In the genomic region with DNA sequence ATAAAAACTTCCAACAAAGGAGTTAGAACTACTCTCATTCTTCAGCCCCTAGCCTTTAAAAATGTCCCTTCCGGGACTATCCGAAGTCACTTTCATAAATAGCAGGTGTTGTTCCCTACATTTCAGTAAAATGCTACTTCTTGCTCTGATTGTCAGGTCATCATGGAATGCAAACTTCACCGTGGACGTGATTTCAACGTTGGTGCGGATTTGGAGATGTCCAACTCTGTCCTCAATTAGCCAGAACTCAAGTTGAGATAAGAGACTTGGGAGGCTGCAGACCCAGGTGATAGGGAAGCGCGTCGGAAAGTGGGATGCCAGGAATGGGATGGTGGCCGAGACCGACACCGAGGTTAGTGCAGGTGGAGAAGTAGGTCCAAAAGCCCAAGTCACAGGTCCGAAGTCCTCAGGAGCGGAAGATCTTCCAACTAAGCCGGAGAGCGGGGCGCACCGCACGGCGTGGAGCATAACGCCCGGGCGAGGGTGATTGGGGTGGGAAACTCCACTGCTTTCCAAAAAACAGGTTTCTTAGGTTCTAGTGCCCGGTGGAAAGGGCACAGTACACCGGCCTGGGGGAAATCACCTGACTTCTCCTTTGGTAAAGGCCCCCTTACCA, we compare ENCODE assay signal across 14 cellular contexts. TPM values are rescaled to one million over a fixed set of nuclear protein-coding genes. Genes with fewer than 3 reads are reported as not detected.
A peak's percentile ranks its signal among the peaks of the same experiment; 100 is the strongest.
DNase-seq lines count a peak whose midpoint lies in the region; ATAC-seq, FAIRE-seq and TF ChIP-seq lines count a peak whose summit lies in the region.
"Had no signal": no experiment of that assay in that cellular context is flagged by ENCODE, and none has a peak within 500 bp of the region (broad histone marks: within the 10 kb centered on the region; RNA-seq: fewer than 3 reads in every experiment).

No MANE protein-coding gene starts in this region.

- H3K9ac ChIP-seq in HepG2 (ENCODE audit: insufficient read depth, low read depth, low read length) (no peak overlapping the region), mesenchymal stem cell (ENCODE audit: low read length) (no peak overlapping the region)

- TF ChIP-seq POLR2A in HepG2 (IDR thresholded peaks at IDR 0.05; ENCODE audit: insufficient read depth in 1 of 2, low read depth in 2 of 2, low read length in 2 of 2) (no peak), right lobe of liver (IDR thresholded peaks at IDR 0.05) (no peak)

- CTCF ChIA-PET in HepG2 (lab: Yijun Ruan, JAX; ENCODE audit: low intra/inter-chr PET ratio, low total read pairs), result no interaction called here

- TF ChIP-seq CTCF in HepG2 (CRISPR knock-in tag; IDR thresholded peaks at IDR 0.05) (no peak), right lobe of liver (IDR thresholded peaks at IDR 0.05) (no peak), GM10266 (IDR thresholded peaks at IDR 0.05; ENCODE audit: control insufficient read depth, insufficient read depth, low read depth, missing control alignments) (no peak)

- no peaks in the 10 kb centered on the region for H4K20me1 ChIP-seq in HepG2 (ENCODE audit: insufficient read depth, low read length)

- TF ChIP-seq RAD21 in HepG2 (CRISPR knock-in tag; IDR thresholded peaks at IDR 0.05), result no peak

- no peak overlapping the region for H3K18ac ChIP-seq in mesenchymal stem cell (ENCODE audit: low read depth in 1 of 2, low read length in 2 of 2)

- peak overlapping the region; percentile 81 for H3K27ac Mint-ChIP-seq in activated naive CD8-positive, alpha-beta T cell treated with anti-CD3 and anti-CD28 coated beads, Interleukin-2, amount 10 ng/mL, durations not matched to agents 7 days and 5 days

- no peak overlapping the region for H3K14ac ChIP-seq in mesenchymal stem cell (ENCODE audit: low read length in 2 of 2)

- peaks cover 31% of the 10 kb centered on the region for H3K4me1 Mint-ChIP-seq in activated naive CD8-positive, alpha-beta T cell treated with anti-CD3 and anti-CD28 coated beads, Interleukin-2, amount 10 ng/mL, durations not matched to agents 7 days and 5 days

- H3K9me3 ChIP-seq in HepG2 (ENCODE audit: low read length) (no peaks in the 10 kb centered on the region), right lobe of liver (no peaks in the 10 kb centered on the region), mesenchymal stem cell (ENCODE audit: control insufficient read depth, low read length) (no peaks in the 10 kb centered on the region)

- BruUV-seq in HepG2 (replicated peaks; lab: Mats Ljungman, UMichigan), result no TSS peak

- peaks cover 0 to 24% of the 10 kb centered on the region in 2 experiments; a peak in 3 of 5 replicates for H3K27me3 ChIP-seq in HepG2 (ENCODE audit: control insufficient read depth in 1 of 2, insufficient read depth in 2 of 2, low read length in 2 of 2)
- peaks cover 7 to 39% of the 10 kb centered on the region in 2 donors for H3K27me3 ChIP-seq in right lobe of liver
- peaks cover 50 to 58% of the 10 kb centered on the region in 2 experiments for H3K27me3 ChIP-seq in mesenchymal stem cell (ENCODE audit: control insufficient read depth in 1 of 2, insufficient read depth in 1 of 2, low read length in 2 of 2)

- H3K23ac ChIP-seq in mesenchymal stem cell (ENCODE audit: low read length in 2 of 2), result no peak overlapping the region

- H3K79me1 ChIP-seq in mesenchymal stem cell (replicated peaks; ENCODE audit: low read length, poor library complexity, severe bottlenecking), result no peaks in the 10 kb centered on the region

- H3K27me3 Mint-ChIP-seq in activated naive CD8-positive, alpha-beta T cell treated with anti-CD3 and anti-CD28 coated beads, Interleukin-2, amount 10 ng/mL, durations not matched to agents 7 days and 5 days, result peaks cover 38% of the 10 kb centered on the region

- H3K4me3 ChIP-seq in HepG2 (replicated peaks in 1 of 3; ENCODE audit: insufficient read depth in 1 of 3, low read depth in 2 of 3, low read length in 3 of 3) (no peak overlapping the region), right lobe of liver (no peak overlapping the region), mesenchymal stem cell (ENCODE audit: insufficient read depth in 1 of 2, low read depth in 1 of 2, low read length in 2 of 2) (no peak overlapping the region)

- no peak overlapping the region for H4K8ac ChIP-seq in mesenchymal stem cell (ENCODE audit: low read length)

- no peaks in the 10 kb centered on the region for H3K9me3 Mint-ChIP-seq in activated naive CD8-positive, alpha-beta T cell treated with anti-CD3 and anti-CD28 coated beads, Interleukin-2, amount 10 ng/mL, durations not matched to agents 7 days and 5 days

- intact Hi-C loops in HepG2 (cut with micrococcal nuclease; ENCODE audit: unreplicated experiment) (no loop called here), right lobe of liver (cut with DNase I) (no loop called here)

- peak overlapping the region; percentile 72 for H3K4me3 Mint-ChIP-seq in activated naive CD8-positive, alpha-beta T cell treated with anti-CD3 and anti-CD28 coated beads, Interleukin-2, amount 10 ng/mL, durations not matched to agents 7 days and 5 days

- H3K4ac ChIP-seq in mesenchymal stem cell (ENCODE audit: low read depth in 1 of 2, low read length in 2 of 2), result no peak overlapping the region

- H3K79me2 ChIP-seq in HepG2 (ENCODE audit: insufficient read depth, low read length), result no peaks in the 10 kb centered on the region

- no peak overlapping the region for H2BK120ac ChIP-seq in mesenchymal stem cell (ENCODE audit: low read depth, low read length)

- H3K27ac ChIP-seq in HepG2 (ENCODE audit: extremely low read length, insufficient read depth, low read length) (no peak overlapping the region), right lobe of liver (no peak overlapping the region), mesenchymal stem cell (ENCODE audit: low read length, poor library complexity, severe bottlenecking) (no peak overlapping the region)
- H3K27ac ChIP-seq: C4-2B had no signal

- H4K91ac ChIP-seq in mesenchymal stem cell (ENCODE audit: low read length), result no peak overlapping the region

- no peak overlapping the region for H2BK15ac ChIP-seq in mesenchymal stem cell (ENCODE audit: low read depth, poor library complexity, severe bottlenecking)

- in situ Hi-C loops in HepG2 (cut with HindIII; ENCODE audit: extremely low pct_ligation_motif_present, low pct_unique_long_range_greater_than_20kb), result no loop called here

- POLR2A ChIA-PET in HepG2 (lab: Yijun Ruan, JAX), result no interaction called here
- POLR2A ChIA-PET in activated naive CD8-positive, alpha-beta T cell treated with anti-CD3 and anti-CD28 coated beads, Interleukin-2, amount 10 ng/mL, durations not matched to agents 7 days and 5 days (lab: Charles Lee), result no interaction called here

- no peaks in the 10 kb centered on the region for H3K4me1 ChIP-seq in HepG2 (ENCODE audit: insufficient read depth, low read length)
- peaks cover 0 to 23% (median 0%) of the 10 kb centered on the region in 4 donors for H3K4me1 ChIP-seq in right lobe of liver
- peaks cover 24% of the 10 kb centered on the region for H3K4me1 ChIP-seq in mesenchymal stem cell (ENCODE audit: control insufficient read depth, insufficient read depth, low read depth, low read length)

- no peak for FAIRE-seq in HepG2 (lab: Jason Lieb, UNC)

- DNase-seq in HepG2 (ENCODE audit: low spot score), result no peak
- DNase-seq in right lobe of liver, result no peak
- DNase-seq in activated naive CD8-positive, alpha-beta T cell treated with anti-CD3 and anti-CD28 coated beads, Interleukin-2, amount 10 ng/mL, durations not matched to agents 7 days and 5 days, result no peak
- DNase-seq in mesenchymal stem cell, result peak; percentile 10
- DNase-seq in germinal center (ENCODE audit: low spot score), result no peak
- DNase-seq in midbrain (lab: John Stamatoyannopoulos, UW), result no peak
- no peak for DNase-seq in GM10266 (ENCODE audit: extremely low spot score)
- DNase-seq: cerebellar nuclear complex; NCI-H1417 treated with DMSO at 0.1 percent for 48 hours; NK-92 treated with Interleukin-12 subunit alpha and Interleukin-12 subunit beta, amount 100 ng/mL, for 24 hours; SW 1271 had no signal

- TF ChIP-seq EP300 in HepG2 (IDR thresholded peaks at IDR 0.05; ENCODE audit: low read depth in 2 of 2, low read length in 2 of 2), result no peak
- TF ChIP-seq EP300 in HepG2 (CRISPR knock-in tag; IDR thresholded peaks at IDR 0.05; ENCODE audit: borderline replicate concordance), result no peak

- peak; percentile 31; the same call in 2 of the 3 replicates for ATAC-seq in HepG2
- no peak for ATAC-seq in right lobe of liver
- no peak for ATAC-seq in activated naive CD8-positive, alpha-beta T cell treated with anti-CD3 and anti-CD28 coated beads, Interleukin-2, amount 10 ng/mL, durations not matched to agents 7 days and 5 days (ENCODE audit: low read depth)
- no peak for ATAC-seq in GM19463 (IDR thresholded peaks at IDR 0.05; ENCODE audit: unreplicated experiment)

- peaks cover 11% of the 10 kb centered on the region for H3K36me3 Mint-ChIP-seq in activated naive CD8-positive, alpha-beta T cell treated with anti-CD3 and anti-CD28 coated beads, Interleukin-2, amount 10 ng/mL, durations not matched to agents 7 days and 5 days

- 93% methylated on average over 25 of the region's 25 CpGs for WGBS in HepG2 (ENCODE audit: low lambda C conversion rate)
- 54% methylated on average over 14 of the region's 25 CpGs for WGBS in right lobe of liver (ENCODE audit: insufficient coverage, low coverage, low lambda C conversion rate, missing lambda C conversion rate)
- 22% methylated on average over 25 of the region's 25 CpGs for WGBS in mesenchymal stem cell

- no peak overlapping the region for H2AK5ac ChIP-seq in mesenchymal stem cell (ENCODE audit: low read length, severe bottlenecking)

- H2BK5ac ChIP-seq in mesenchymal stem cell (ENCODE audit: low read depth, low read length, poor library complexity, severe bottlenecking), result no peak overlapping the region

- H2BK12ac ChIP-seq in mesenchymal stem cell (ENCODE audit: low read length in 2 of 2), result no peak overlapping the region

- H3K4me2 ChIP-seq in HepG2 (ENCODE audit: low read depth, low read length) (no peak overlapping the region), mesenchymal stem cell (ENCODE audit: low read length, poor library complexity, severe bottlenecking) (no peak overlapping the region)

- no peak overlapping the region for H2AFZ ChIP-seq in HepG2 (ENCODE audit: low read length)
- no peak overlapping the region for H2AFZ ChIP-seq in mesenchymal stem cell (ENCODE audit: low read depth, low read length)

- H3K36me3 ChIP-seq in HepG2 (replicated peaks in 1 of 2; ENCODE audit: control insufficient read depth in 1 of 2, insufficient read depth in 2 of 2, low read length in 2 of 2) (peaks cover 0 to 12% of the 10 kb centered on the region in 2 experiments; a peak in 2 of 5 replicates), right lobe of liver (peaks cover 0 to 15% (median 7%) of the 10 kb centered on the region in 4 donors), mesenchymal stem cell (ENCODE audit: control insufficient read depth in 1 of 2, insufficient read depth in 2 of 2, low read depth in 1 of 2, low read length in 2 of 2) (peaks cover 3 to 16% of the 10 kb centered on the region in 2 experiments)

RNA-seq across cellular contexts. Expression of gene SPAG6, which starts 11.5 kb away (rescaled TPM):
- total RNA-seq in HepG2 (2016; rRNA removed; fragmentation: Illumina TruSeq; extraction: Trizol) (not detected in 2 replicates), right lobe of liver (not detected)
- total RNA-seq in HepG2 (2016; cell fraction: cytosol; rRNA removed; fragmentation: Illumina TruSeq; extraction: Trizol; ENCODE audit: low read depth), result not detected in 2 replicates
- total RNA-seq in HepG2 (2016; cell fraction: insoluble cytoplasmic fraction; rRNA removed; fragmentation: Illumina TruSeq; extraction: Trizol), result not detected in 2 replicates
- total RNA-seq in HepG2 (2016; cell fraction: membrane; rRNA removed; fragmentation: Illumina TruSeq; extraction: Trizol), result not detected in 2 replicates
- total RNA-seq in HepG2 (2016; cell fraction: nucleus; rRNA removed; fragmentation: Illumina TruSeq; extraction: Trizol), result not detected in 2 replicates
- polyA plus RNA-seq in HepG2 (2011; rRNA removed), result not detected in 2 replicates
- polyA plus RNA-seq in HepG2 (2011; cell fraction: cytosol; rRNA removed), result not detected in 2 replicates
- polyA plus RNA-seq in HepG2 (2011; cell fraction: nucleus; rRNA removed), result not detected in 2 replicates
- not detected in 2 replicates for polyA plus RNA-seq in HepG2 (2012)
- not detected in 2 replicates for polyA plus RNA-seq in HepG2 (2016; cell fraction: cytosol; fragmentation: Illumina TruSeq; extraction: Trizol; ENCODE audit: low read depth)
- not detected in 2 replicates for polyA plus RNA-seq in HepG2 (2016; cell fraction: insoluble cytoplasmic fraction; fragmentation: Illumina TruSeq; extraction: Trizol; ENCODE audit: low read depth)
- not detected in 2 replicates for polyA plus RNA-seq in HepG2 (2016; cell fraction: membrane; fragmentation: Illumina TruSeq; extraction: Trizol; ENCODE audit: low read depth)
- polyA plus RNA-seq in HepG2 (2016; cell fraction: nucleus; fragmentation: Illumina TruSeq; extraction: Trizol; ENCODE audit: insufficient read depth, low read depth), result not detected in 2 replicates
- polyA minus RNA-seq in HepG2 (2011; rRNA and poly(A)+ RNA removed; ENCODE audit: low replicate concordance), result not detected in 2 replicates
- polyA minus RNA-seq in HepG2 (2011; cell fraction: cytosol; rRNA and poly(A)+ RNA removed), result not detected in 2 replicates
- not detected in 2 replicates for polyA minus RNA-seq in HepG2 (2011; cell fraction: nucleus; rRNA and poly(A)+ RNA removed)
- under 1 TPM; 0.67 to 0.77 TPM for total RNA-seq in activated naive CD8-positive, alpha-beta T cell treated with anti-CD3 and anti-CD28 coated beads, Interleukin-2, amount 10 ng/mL, durations not matched to agents 7 days and 5 days
- polyA plus RNA-seq in mesenchymal stem cell (2013, experiment 1 of 2), result not detected
- polyA plus RNA-seq in mesenchymal stem cell (2013, experiment 2 of 2), result not detected
- total RNA-seq: lung microvascular endothelial cell had no signal

RNA-seq across cellular contexts. Expression of gene BMI1, which starts 12.9 kb away (rescaled TPM):
- total RNA-seq in HepG2 (2016; rRNA removed; fragmentation: Illumina TruSeq; extraction: Trizol) (44.0 and 46.3 TPM in 2 replicates), right lobe of liver (10 to 100 TPM; 23.7 to 36.6 (median 27.8) TPM)
- total RNA-seq in HepG2 (2016; cell fraction: cytosol; rRNA removed; fragmentation: Illumina TruSeq; extraction: Trizol; ENCODE audit: low read depth), result 8.7 and 9.7 TPM in 2 replicates
- total RNA-seq in HepG2 (2016; cell fraction: insoluble cytoplasmic fraction; rRNA removed; fragmentation: Illumina TruSeq; extraction: Trizol), result 41.7 and 51.3 TPM in 2 replicates
- 45.9 and 47.6 TPM in 2 replicates for total RNA-seq in HepG2 (2016; cell fraction: membrane; rRNA removed; fragmentation: Illumina TruSeq; extraction: Trizol)
- 35.5 and 44.2 TPM in 2 replicates for total RNA-seq in HepG2 (2016; cell fraction: nucleus; rRNA removed; fragmentation: Illumina TruSeq; extraction: Trizol)
- polyA plus RNA-seq in HepG2 (2011; rRNA removed), result 28.0 and 30.5 TPM in 2 replicates
- polyA plus RNA-seq in HepG2 (2011; cell fraction: cytosol; rRNA removed), result 11.2 and 14.7 TPM in 2 replicates
- 33.2 and 46.3 TPM in 2 replicates for polyA plus RNA-seq in HepG2 (2011; cell fraction: nucleus; rRNA removed)
- polyA plus RNA-seq in HepG2 (2012), result 28.8 and 47.8 TPM in 2 replicates
- polyA plus RNA-seq in HepG2 (2016; cell fraction: cytosol; fragmentation: Illumina TruSeq; extraction: Trizol; ENCODE audit: low read depth), result 8.6 and 9.9 TPM in 2 replicates
- polyA plus RNA-seq in HepG2 (2016; cell fraction: insoluble cytoplasmic fraction; fragmentation: Illumina TruSeq; extraction: Trizol; ENCODE audit: low read depth), result 49.7 and 50.7 TPM in 2 replicates
- polyA plus RNA-seq in HepG2 (2016; cell fraction: membrane; fragmentation: Illumina TruSeq; extraction: Trizol; ENCODE audit: low read depth), result 28.7 and 33.7 TPM in 2 replicates
- 66.4 and 66.5 TPM in 2 replicates for polyA plus RNA-seq in HepG2 (2016; cell fraction: nucleus; fragmentation: Illumina TruSeq; extraction: Trizol; ENCODE audit: insufficient read depth, low read depth)
- polyA minus RNA-seq in HepG2 (2011; rRNA and poly(A)+ RNA removed; ENCODE audit: low replicate concordance), result 43.5 and 48.7 TPM in 2 replicates
- polyA minus RNA-seq in HepG2 (2011; cell fraction: cytosol; rRNA and poly(A)+ RNA removed), result 26.1 TPM in 2 replicates
- polyA minus RNA-seq in HepG2 (2011; cell fraction: nucleus; rRNA and poly(A)+ RNA removed), result 33.6 and 33.9 TPM in 2 replicates
- total RNA-seq in activated naive CD8-positive, alpha-beta T cell treated with anti-CD3 and anti-CD28 coated beads, Interleukin-2, amount 10 ng/mL, durations not matched to agents 7 days and 5 days, result 10 to 100 TPM; 40.0 to 44.5 TPM
- polyA plus RNA-seq in mesenchymal stem cell (2013, experiment 1 of 2), result 9.3 TPM
- 9.1 TPM for polyA plus RNA-seq in mesenchymal stem cell (2013, experiment 2 of 2)

RNA-seq across cellular contexts. Expression of gene COMMD3, which starts 17.6 kb away (rescaled TPM):
- total RNA-seq in HepG2 (2016; rRNA removed; fragmentation: Illumina TruSeq; extraction: Trizol), result 54.4 and 56.8 TPM in 2 replicates
- 15.2 and 17.8 TPM in 2 replicates for total RNA-seq in HepG2 (2016; cell fraction: cytosol; rRNA removed; fragmentation: Illumina TruSeq; extraction: Trizol; ENCODE audit: low read depth)
- 55.9 and 59.6 TPM in 2 replicates for total RNA-seq in HepG2 (2016; cell fraction: insoluble cytoplasmic fraction; rRNA removed; fragmentation: Illumina TruSeq; extraction: Trizol)
- 24.8 and 25.2 TPM in 2 replicates for total RNA-seq in HepG2 (2016; cell fraction: membrane; rRNA removed; fragmentation: Illumina TruSeq; extraction: Trizol)
- 58.2 and 59.9 TPM in 2 replicates for total RNA-seq in HepG2 (2016; cell fraction: nucleus; rRNA removed; fragmentation: Illumina TruSeq; extraction: Trizol)
- polyA plus RNA-seq in HepG2 (2011; rRNA removed), result 32.5 and 38.7 TPM in 2 replicates
- polyA plus RNA-seq in HepG2 (2011; cell fraction: cytosol; rRNA removed), result 13.0 and 16.4 TPM in 2 replicates
- 32.4 and 40.5 TPM in 2 replicates for polyA plus RNA-seq in HepG2 (2011; cell fraction: nucleus; rRNA removed)
- polyA plus RNA-seq in HepG2 (2012), result 26.8 and 37.6 TPM in 2 replicates
- polyA plus RNA-seq in HepG2 (2016; cell fraction: cytosol; fragmentation: Illumina TruSeq; extraction: Trizol; ENCODE audit: low read depth), result 16.4 and 19.0 TPM in 2 replicates
- 54.7 and 56.3 TPM in 2 replicates for polyA plus RNA-seq in HepG2 (2016; cell fraction: insoluble cytoplasmic fraction; fragmentation: Illumina TruSeq; extraction: Trizol; ENCODE audit: low read depth)
- 20.1 and 20.4 TPM in 2 replicates for polyA plus RNA-seq in HepG2 (2016; cell fraction: membrane; fragmentation: Illumina TruSeq; extraction: Trizol; ENCODE audit: low read depth)
- polyA plus RNA-seq in HepG2 (2016; cell fraction: nucleus; fragmentation: Illumina TruSeq; extraction: Trizol; ENCODE audit: insufficient read depth, low read depth), result 76.7 and 77.8 TPM in 2 replicates
- polyA minus RNA-seq in HepG2 (2011; rRNA and poly(A)+ RNA removed; ENCODE audit: low replicate concordance), result 3.1 and 6.1 TPM in 2 replicates
- 3.3 and 8.5 TPM in 2 replicates for polyA minus RNA-seq in HepG2 (2011; cell fraction: cytosol; rRNA and poly(A)+ RNA removed)
- polyA minus RNA-seq in HepG2 (2011; cell fraction: nucleus; rRNA and poly(A)+ RNA removed), result 35.2 and 36.6 TPM in 2 replicates
- 10 to 100 TPM; 23.2 to 39.0 (median 32.0) TPM for total RNA-seq in right lobe of liver
- 10 to 100 TPM; 55.3 to 61.4 TPM for total RNA-seq in activated naive CD8-positive, alpha-beta T cell treated with anti-CD3 and anti-CD28 coated beads, Interleukin-2, amount 10 ng/mL, durations not matched to agents 7 days and 5 days
- 46.7 TPM for polyA plus RNA-seq in mesenchymal stem cell (2013, experiment 1 of 2)
- 49.3 TPM for polyA plus RNA-seq in mesenchymal stem cell (2013, experiment 2 of 2)
